ENCODE assay signal across 8 cellular contexts in genomic region chrX:41922125-41922521, GRCh38. TPM values are rescaled to one million over a fixed set of nuclear protein-coding genes. Genes with fewer than 3 reads are reported as not detected.
DNase-seq lines count a peak whose midpoint lies in the region; ATAC-seq lines count a peak whose summit lies in the region.

No MANE protein-coding gene starts in this region.

- peak overlapping the region; percentile 92 for H3K4me3 Mint-ChIP-seq in activated CD4-positive, alpha-beta memory T cell treated with anti-CD3 and anti-CD28 coated beads for 36 hours

- H3K27me3 Mint-ChIP-seq in activated CD4-positive, alpha-beta memory T cell treated with anti-CD3 and anti-CD28 coated beads for 36 hours = no peaks in the 10 kb centered on the region

- ATAC-seq in HG03469 (IDR thresholded peaks at IDR 0.05; ENCODE audit: unreplicated experiment) (no peak), HG03571 (IDR thresholded peaks at IDR 0.05; ENCODE audit: unreplicated experiment) (no peak)

- no peaks in the 10 kb centered on the region for H3K36me3 Mint-ChIP-seq in activated CD4-positive, alpha-beta memory T cell treated with anti-CD3 and anti-CD28 coated beads for 36 hours

- H3K9me3 Mint-ChIP-seq in activated CD4-positive, alpha-beta memory T cell treated with anti-CD3 and anti-CD28 coated beads for 36 hours = no peaks in the 10 kb centered on the region

- intact Hi-C loops in activated CD4-positive, alpha-beta memory T cell treated with anti-CD3 and anti-CD28 coated beads for 36 hours (cut with micrococcal nuclease) = loop anchor here (1.0 to 10.0 kb wide), 9 partner anchors 11 to 1021 kb away; partner anchors contain the start of gene DDX3X

- peak overlapping the region; percentile 89 for H3K27ac Mint-ChIP-seq in activated CD4-positive, alpha-beta memory T cell treated with anti-CD3 and anti-CD28 coated beads for 36 hours

- POLR2A ChIA-PET in activated CD4-positive, alpha-beta memory T cell treated with anti-CD3 and anti-CD28 coated beads for 36 hours (lab: Charles Lee) = interaction anchor here (0.6 to 1.3 kb wide), 3 partner anchors 9 to 1185 kb away, joined by 3 to 4 read pairs (median 3); no protein-coding TSS in a partner anchor

- peak; percentile 25 for DNase-seq in EH (ENCODE audit: low read depth)
- peak; percentile 57 for DNase-seq in M059J (ENCODE audit: low read depth)
- peak; percentile 67 for DNase-seq in activated CD4-positive, alpha-beta memory T cell treated with anti-CD3 and anti-CD28 coated beads for 36 hours
- DNase-seq in fibroblast of peridontal ligament (ENCODE audit: extremely low read depth) = peak; percentile 23
- DNase-seq in pons (ENCODE audit: low spot score) = peak; percentile 15
- no peak for DNase-seq in GM19238 (ENCODE audit: insufficient read length, low spot score)

- CTCF ChIA-PET in activated CD4-positive, alpha-beta memory T cell treated with anti-CD3 and anti-CD28 coated beads for 36 hours (lab: Charles Lee) = interaction anchor here (1.1 kb wide), 1 partner anchor 16 kb away, joined by 5 read pairs; no protein-coding TSS in a partner anchor

- H3K4me1 Mint-ChIP-seq in activated CD4-positive, alpha-beta memory T cell treated with anti-CD3 and anti-CD28 coated beads for 36 hours (ENCODE audit: low read depth) = peaks cover 37% of the 10 kb centered on the region

RNA-seq across cellular contexts. Expression of gene CASK, which starts 1.2 kb away (rescaled TPM):
- 31.5 and 52.7 TPM in 2 replicates for total RNA-seq in M059J (2014; rRNA removed; shearing (Covaris generic))
- 10 to 100 TPM; 27.0 to 27.8 TPM for total RNA-seq in activated CD4-positive, alpha-beta memory T cell treated with anti-CD3 and anti-CD28 coated beads for 36 hours
